ENCODE assay signal across 33 cellular contexts in the genomic region with DNA sequence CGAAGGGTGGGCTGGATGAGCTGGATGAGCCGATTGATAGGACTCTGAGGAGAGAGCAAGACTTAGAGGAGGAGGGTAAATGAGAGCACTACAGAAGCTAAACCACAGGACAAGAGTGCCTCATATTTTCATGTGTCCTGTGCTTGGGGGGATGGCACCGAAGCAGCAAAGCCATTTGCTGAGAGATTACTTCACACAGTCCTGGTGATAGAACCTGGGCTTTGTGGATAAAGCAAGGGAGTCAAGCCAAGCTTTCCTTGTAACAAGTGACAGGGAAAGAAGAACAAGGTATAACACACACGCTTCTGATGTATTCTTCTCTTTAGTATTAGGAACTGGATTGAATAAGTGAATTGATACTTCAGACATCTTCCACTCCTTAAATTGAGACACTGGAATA.
"Had no signal": no experiment of that assay in that cellular context is flagged by ENCODE, and none has a peak within 500 bp of the region (broad histone marks: within the 10 kb centered on the region; RNA-seq: fewer than 3 reads in every experiment).

No MANE protein-coding gene starts in this region.

- H3K27me3 ChIP-seq: ascending aorta, breast epithelium, cardiac muscle cell, esophagus muscularis mucosa, foreskin keratinocyte, gastrocnemius medialis, heart left ventricle had no signal

- ATAC-seq: activated naive CD4-positive, alpha-beta T cell treated with anti-CD3 and anti-CD28 coated beads, Interleukin-2, amount 50 U/mL, for 72 hours; activated T-cell treated with anti-CD3 and anti-CD28 coated beads, Interleukin-2, amount 50 U/mL, for 72 hours; effector memory CD8-positive, alpha-beta T cell; foreskin keratinocyte; gastrocnemius medialis; heart left ventricle; T-helper 17 cell had no signal

- H3K36me3 Mint-ChIP-seq: activated naive CD4-positive, alpha-beta T cell treated with anti-CD3 and anti-CD28 coated beads, Interleukin-2, amount 10 ng/mL, durations not matched to agents 7 days and 5 days; activated naive CD8-positive, alpha-beta T cell treated with anti-CD3 and anti-CD28 coated beads, Interleukin-2, amount 10 ng/mL, durations not matched to agents 7 days and 5 days; brain had no signal

- H3K27me3 Mint-ChIP-seq: activated CD4-positive, alpha-beta memory T cell treated with anti-CD3 and anti-CD28 coated beads, Interleukin-2, amount 10 ng/mL, durations not matched to agents 7 days and 5 days; activated CD4-positive, alpha-beta T cell treated with anti-CD3 and anti-CD28 coated beads, Interleukin-2, amount 10 ng/mL, durations not matched to agents 7 days and 5 days; activated naive CD4-positive, alpha-beta T cell treated with anti-CD3 and anti-CD28 coated beads, Interleukin-2, amount 10 ng/mL, durations not matched to agents 7 days and 5 days; activated naive CD8-positive, alpha-beta T cell treated with anti-CD3 and anti-CD28 coated beads, Interleukin-2, amount 10 ng/mL, durations not matched to agents 7 days and 5 days; activated T-cell treated with anti-CD3 and anti-CD28 coated beads, Interleukin-2, amount 50 U/mL, for 24 hours; effector memory CD8-positive, alpha-beta T cell; T-helper 17 cell had no signal

- DNase-seq: activated CD4-positive, alpha-beta memory T cell treated with anti-CD3 and anti-CD28 coated beads, Interleukin-2, amount 10 ng/mL, durations not matched to agents 7 days and 5 days; activated CD4-positive, alpha-beta T cell treated with anti-CD3 and anti-CD28 coated beads for 4 hours; activated CD4-positive, alpha-beta T cell treated with anti-CD3 and anti-CD28 coated beads, Interleukin-2, amount 10 ng/mL, durations not matched to agents 7 days and 5 days; activated CD4-positive, alpha-beta T cell treated with anti-CD3 and anti-CD28 coated beads, Interleukin-2, amount 50 U/mL, for 4 hours; activated CD4-positive, CD25-positive, alpha-beta regulatory T cell; activated CD4-positive, CD25-positive, alpha-beta regulatory T cell treated with anti-CD3 and anti-CD28 coated beads, Interleukin-2, amount 50 U/mL, for 72 hours; activated CD8-positive, alpha-beta memory T cell treated with anti-CD3 and anti-CD28 coated beads, Interleukin-2, amount 50 U/mL, for 48 hours; activated gamma-delta T cell; activated naive CD4-positive, alpha-beta T cell; activated naive CD4-positive, alpha-beta T cell treated with anti-CD3 and anti-CD28 coated beads, Interleukin-2, amount 10 ng/mL, durations not matched to agents 7 days and 5 days; activated naive CD8-positive, alpha-beta T cell treated with anti-CD3 and anti-CD28 coated beads, Interleukin-2, amount 10 ng/mL, durations not matched to agents 7 days and 5 days; activated T-cell treated with anti-CD3 and anti-CD28 coated beads for 4 hours; activated T-cell treated with anti-CD3 and anti-CD28 coated beads, Interleukin-2, amount 50 U/mL, for 24 hours; activated T-cell treated with anti-CD3 and anti-CD28 coated beads, Interleukin-2, amount 50 U/mL, for 72 hours; central memory CD4-positive, alpha-beta T cell; cortex of kidney; dermis blood vessel endothelial cell; effector CD4-positive, alpha-beta T cell; effector memory CD8-positive, alpha-beta T cell; erythroblast; foreskin keratinocyte; gastrocnemius medialis; glutamatergic neuron; heart left ventricle; T-helper 17 cell; T1000 had no signal

- H3K36me3 ChIP-seq: ascending aorta, breast epithelium, cardiac muscle cell, esophagus muscularis mucosa, gastrocnemius medialis, heart left ventricle had no signal

- H3K4me3 Mint-ChIP-seq: activated CD4-positive, alpha-beta memory T cell treated with anti-CD3 and anti-CD28 coated beads, Interleukin-2, amount 10 ng/mL, durations not matched to agents 7 days and 5 days; activated CD4-positive, alpha-beta T cell treated with anti-CD3 and anti-CD28 coated beads, Interleukin-2, amount 10 ng/mL, durations not matched to agents 7 days and 5 days; activated naive CD4-positive, alpha-beta T cell treated with anti-CD3 and anti-CD28 coated beads, Interleukin-2, amount 10 ng/mL, durations not matched to agents 7 days and 5 days; activated naive CD8-positive, alpha-beta T cell treated with anti-CD3 and anti-CD28 coated beads, Interleukin-2, amount 10 ng/mL, durations not matched to agents 7 days and 5 days; activated T-cell treated with anti-CD3 and anti-CD28 coated beads, Interleukin-2, amount 50 U/mL, for 24 hours; activated T-cell treated with anti-CD3 and anti-CD28 coated beads, Interleukin-2, amount 50 U/mL, for 72 hours; brain; effector memory CD8-positive, alpha-beta T cell; T-helper 17 cell; T-helper 2 cell treated with Interferon-gamma antibody and Interleukin-4, amounts not matched to agents 5 μg/mL and 100 μg/mL, for 36 hours had no signal

- H3K4me1 Mint-ChIP-seq: activated CD4-positive, alpha-beta memory T cell treated with anti-CD3 and anti-CD28 coated beads, Interleukin-2, amount 10 ng/mL, durations not matched to agents 7 days and 5 days; activated CD4-positive, alpha-beta T cell treated with anti-CD3 and anti-CD28 coated beads, Interleukin-2, amount 10 ng/mL, durations not matched to agents 7 days and 5 days; activated naive CD4-positive, alpha-beta T cell treated with anti-CD3 and anti-CD28 coated beads, Interleukin-2, amount 10 ng/mL, durations not matched to agents 7 days and 5 days; activated naive CD8-positive, alpha-beta T cell treated with anti-CD3 and anti-CD28 coated beads, Interleukin-2, amount 10 ng/mL, durations not matched to agents 7 days and 5 days; brain; T-helper 17 cell had no signal

- H3K27ac ChIP-seq: ascending aorta, breast epithelium, cardiac muscle cell, esophagus muscularis mucosa, foreskin keratinocyte, gastrocnemius medialis, heart left ventricle had no signal

- H3K4me3 ChIP-seq: ascending aorta, breast epithelium, cardiac muscle cell, esophagus muscularis mucosa, gastrocnemius medialis, heart left ventricle had no signal

- H3K27ac Mint-ChIP-seq: activated CD4-positive, alpha-beta memory T cell treated with anti-CD3 and anti-CD28 coated beads, Interleukin-2, amount 10 ng/mL, durations not matched to agents 7 days and 5 days; activated CD4-positive, alpha-beta T cell treated with anti-CD3 and anti-CD28 coated beads, Interleukin-2, amount 10 ng/mL, durations not matched to agents 7 days and 5 days; activated naive CD4-positive, alpha-beta T cell treated with anti-CD3 and anti-CD28 coated beads, Interleukin-2, amount 10 ng/mL, durations not matched to agents 7 days and 5 days; activated naive CD4-positive, alpha-beta T cell treated with anti-CD3 and anti-CD28 coated beads, Interleukin-2, amount 50 U/mL, for 72 hours; activated naive CD8-positive, alpha-beta T cell treated with anti-CD3 and anti-CD28 coated beads, Interleukin-2, amount 10 ng/mL, durations not matched to agents 7 days and 5 days; activated T-cell treated with anti-CD3 and anti-CD28 coated beads, Interleukin-2, amount 50 U/mL, for 24 hours; activated T-cell treated with anti-CD3 and anti-CD28 coated beads, Interleukin-2, amount 50 U/mL, for 72 hours; effector memory CD8-positive, alpha-beta T cell; T-helper 17 cell had no signal

- H3K9me3 ChIP-seq: ascending aorta, esophagus muscularis mucosa, gastrocnemius medialis had no signal

- H3K4me1 ChIP-seq: ascending aorta, breast epithelium, esophagus muscularis mucosa, foreskin keratinocyte, gastrocnemius medialis, heart left ventricle had no signal
